Comparison of ENCODE assay signal across 8 cellular contexts in the genomic region with DNA sequence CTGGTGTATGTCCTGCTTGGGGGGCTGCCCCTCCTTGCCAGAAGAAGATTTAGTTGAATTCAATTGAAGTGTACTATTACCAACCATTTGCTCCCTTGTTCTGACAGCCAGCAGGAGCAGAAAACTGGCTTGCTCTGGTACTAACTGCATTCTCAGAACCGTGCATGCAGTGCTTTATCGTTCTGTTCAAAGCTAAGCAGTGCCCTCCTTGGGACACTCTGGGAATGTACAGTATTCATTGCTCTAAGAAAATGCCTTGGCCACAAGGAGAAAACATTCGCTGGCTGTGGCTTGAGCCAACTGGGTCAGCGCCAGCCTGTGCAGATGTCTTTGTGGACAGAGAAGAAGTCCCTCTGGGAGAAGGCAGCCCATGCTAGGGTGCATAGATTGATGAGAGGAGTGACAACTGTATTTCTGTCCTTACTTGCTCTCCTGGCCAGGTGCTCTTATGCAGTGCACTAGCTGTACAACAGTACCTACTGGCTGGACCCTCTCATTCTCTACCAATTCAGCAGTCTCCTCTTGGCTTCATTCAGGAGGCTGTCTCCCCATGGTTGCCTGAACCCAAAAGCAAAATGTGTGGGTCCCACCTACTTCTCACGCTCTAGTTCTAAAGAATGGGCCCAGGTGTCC.
DNase-seq lines count a peak whose midpoint lies in the region; ATAC-seq and TF ChIP-seq lines count a peak whose summit lies in the region.

No MANE protein-coding gene starts in this region.

- peak overlapping the region; percentile 43 for H2AFZ ChIP-seq in osteoblast (ENCODE audit: low read length)

- TF ChIP-seq CTCF in osteoblast (IDR thresholded peaks at IDR 0.05; ENCODE audit: extremely low read depth, low read depth, low read length): peak; percentile 85

- no peaks in the 10 kb centered on the region for H3K36me3 ChIP-seq in osteoblast (ENCODE audit: insufficient read depth, low read length)

- H3K4me1 ChIP-seq in osteoblast (ENCODE audit: insufficient read depth, low read length): peaks cover 26% of the 10 kb centered on the region

- peak; percentile 86 for DNase-seq in DMS53 treated with DMSO at 0.1 percent for 48 hours (lab: John Stamatoyannopoulos, UW; ENCODE audit: unreplicated experiment)
- peak; percentile 86 for DNase-seq in M059J (ENCODE audit: low read depth)
- DNase-seq in T1000 (lab: John Stamatoyannopoulos, UW): peak; percentile 47
- peak; percentile 67 for DNase-seq in foreskin melanocyte
- peak; percentile 81 for DNase-seq in osteoblast (ENCODE audit: insufficient read length, low spot score, missing footprints)

- no peak overlapping the region for H3K4me3 ChIP-seq in osteoblast (ENCODE audit: insufficient read depth, low read length)

- H3K4me2 ChIP-seq in osteoblast (ENCODE audit: insufficient read depth, low read length): peak overlapping the region; percentile 15

- ATAC-seq in HG03342 (IDR thresholded peaks at IDR 0.05; ENCODE audit: unreplicated experiment) (no peak), HG03520 (IDR thresholded peaks at IDR 0.05; ENCODE audit: unreplicated experiment) (no peak), HG02870 (IDR thresholded peaks at IDR 0.05; ENCODE audit: unreplicated experiment) (no peak)

- H3K27me3 ChIP-seq in osteoblast (ENCODE audit: insufficient read depth, low read length): no peaks in the 10 kb centered on the region

- no peak overlapping the region for H3K27ac ChIP-seq in osteoblast (ENCODE audit: low read depth, low read length)

- H3K79me2 ChIP-seq in osteoblast (ENCODE audit: insufficient read depth, low read length): no peaks in the 10 kb centered on the region

- H4K20me1 ChIP-seq in osteoblast (ENCODE audit: insufficient read depth, low read length): no peaks in the 10 kb centered on the region

- no peaks in the 10 kb centered on the region for H3K9me3 ChIP-seq in osteoblast (ENCODE audit: low read depth, low read length)
